ENCODE assay signal across 8 cellular contexts in genomic region chr1:156747737-156748669, GRCh38. TPM values are rescaled to one million over a fixed set of nuclear protein-coding genes. Genes with fewer than 3 reads are reported as not detected.
A peak's percentile ranks its signal among the peaks of the same experiment; 100 is the strongest.
DNase-seq lines count a peak whose midpoint lies in the region; FAIRE-seq and TF ChIP-seq lines count a peak whose summit lies in the region.

No MANE protein-coding gene starts in this region.

- FAIRE-seq in RCC 7860 (lab: Jason Lieb, UNC), result no peak

- no peaks in the 10 kb centered on the region for H3K9me3 ChIP-seq in mammary epithelial cell (replicated peaks; ENCODE audit: insufficient read depth, low read length)
- no peaks in the 10 kb centered on the region for H3K9me3 ChIP-seq in mucosa of stomach (ENCODE audit: control insufficient read depth, low read length)

- peak overlapping the region; percentile 100 for H3K27ac ChIP-seq in mammary epithelial cell (ENCODE audit: insufficient read depth, low read depth, low read length)

- intact Hi-C loops in mammary epithelial cell (cut with micrococcal nuclease), result loop anchor here (10.0 kb wide), 1 partner anchor 243 kb away; the partner anchor contains the start of gene MEF2D

- dilution Hi-C loops in mammary epithelial cell (cut with HindIII; ENCODE audit: low sequenced_read_pairs), result no loop called here

- peaks cover 8% of the 10 kb centered on the region for H3K36me3 ChIP-seq in mammary epithelial cell (ENCODE audit: insufficient read depth, low read length)
- H3K36me3 ChIP-seq in mucosa of stomach (ENCODE audit: control insufficient read depth, insufficient read depth, low read length), result peaks cover 7% of the 10 kb centered on the region

- no TSS peak for BruUV-seq in mammary epithelial cell (replicated peaks; lab: Mats Ljungman, UMichigan)

- DNase-seq in AG10803 (ENCODE audit: low read depth) (peak; percentile 43), LNCaP clone FGC (ENCODE audit: low read depth) (no peak), mammary epithelial cell (peak; percentile 60), NCI-H2196 (lab: John Stamatoyannopoulos, UW; ENCODE audit: unreplicated experiment) (no peak), COLO829 (ENCODE audit: low spot score) (no peak), cerebellum (ENCODE audit: low spot score) (no peak), RCC 7860 (ENCODE audit: low spot score) (no peak)

- no peak for TF ChIP-seq CTCF in AG10803 (conservative IDR thresholded peaks at IDR 0.05; ENCODE audit: low read length)
- TF ChIP-seq CTCF in LNCaP clone FGC (IDR thresholded peaks at IDR 0.05; ENCODE audit: control insufficient read depth, extremely low read depth, insufficient read depth), result no peak
- no peak for TF ChIP-seq CTCF in mammary epithelial cell (conservative IDR thresholded peaks at IDR 0.05 in 1 of 2, IDR thresholded peaks at IDR 0.05 in 1 of 2; ENCODE audit: extremely low read depth in 1 of 2, insufficient read depth in 1 of 2, low read depth in 1 of 2, low read length in 2 of 2)

- peak overlapping the region; percentile 99 for H3K9ac ChIP-seq in mammary epithelial cell (ENCODE audit: insufficient read depth, low read length)
- peak overlapping the region; percentile 92 for H3K9ac ChIP-seq in mucosa of stomach (ENCODE audit: low read length)

- no peaks in the 10 kb centered on the region for H4K20me1 ChIP-seq in mammary epithelial cell (ENCODE audit: insufficient read depth, low read length)

- WGBS in mammary epithelial cell (ENCODE audit: low coverage, missing lambda C conversion rate), result under 1% methylated on average over 8 of the region's 8 CpGs

- H3K79me2 ChIP-seq in mammary epithelial cell (ENCODE audit: insufficient read depth, low read length), result peaks cover 96% of the 10 kb centered on the region

- H3K4me2 ChIP-seq in mammary epithelial cell (ENCODE audit: insufficient read depth, low read depth, low read length), result peak overlapping the region; percentile 92

- in situ Hi-C loops in mammary epithelial cell (cut with MboI; ENCODE audit: low sequenced_read_pairs in 2 of 2), result no loop called here

- no peaks in the 10 kb centered on the region for H3K27me3 ChIP-seq in mammary epithelial cell (ENCODE audit: insufficient read depth, low read length)
- no peaks in the 10 kb centered on the region for H3K27me3 ChIP-seq in mucosa of stomach (ENCODE audit: control insufficient read depth, insufficient read depth, low read length)

- H3K4me1 ChIP-seq in mammary epithelial cell (ENCODE audit: insufficient read depth, low read length) (peaks cover 50% of the 10 kb centered on the region), mucosa of stomach (ENCODE audit: control insufficient read depth, insufficient read depth, low read length) (peaks cover 49% of the 10 kb centered on the region)

- CTCF ChIA-PET in mammary epithelial cell (lab: Charles Lee; ENCODE audit: low non-redundant PET), result no interaction called here

- H3K4me3 ChIP-seq in AG10803 (ENCODE audit: low read length) (peak overlapping the region; percentile 97), LNCaP clone FGC (ENCODE audit: low read depth, low read length) (peak overlapping the region; percentile 63), mammary epithelial cell (replicated peaks in 1 of 3; ENCODE audit: insufficient read depth in 1 of 3, low read depth in 2 of 3, low read length in 3 of 3) (peak overlapping the region; percentile 72 to 76 (median 72)), mucosa of stomach (ENCODE audit: low read length) (peak overlapping the region; percentile 39)

- no peak overlapping the region for H2AFZ ChIP-seq in mammary epithelial cell (ENCODE audit: low read depth, low read length)

RNA-seq across cellular contexts. Expression of gene HDGF, which starts 3.5 kb away (rescaled TPM):
- total RNA-seq in mammary epithelial cell (100 to 1,000 TPM; 122 to 332 TPM), cerebellum (58.7 TPM)
- 159 TPM for polyA plus RNA-seq in mammary epithelial cell
- polyA minus RNA-seq in mammary epithelial cell, result 309 TPM

RNA-seq across cellular contexts. Expression of gene MRPL24, which starts 7.1 kb away (rescaled TPM):
- 10 to 100 TPM; 25.0 to 86.1 TPM for total RNA-seq in mammary epithelial cell
- polyA plus RNA-seq in mammary epithelial cell, result 121 TPM
- polyA minus RNA-seq in mammary epithelial cell, result 34.3 TPM
- total RNA-seq in cerebellum, result 13.8 TPM

RNA-seq across cellular contexts. Expression of gene PRCC, which starts 19.3 kb away (rescaled TPM):
- total RNA-seq in mammary epithelial cell, result 10 to 100 TPM; 22.2 to 69.7 TPM
- polyA plus RNA-seq in mammary epithelial cell, result 102 TPM
- 169 TPM for polyA minus RNA-seq in mammary epithelial cell
- total RNA-seq in cerebellum, result 27.3 TPM

RNA-seq across cellular contexts. Expression of gene ISG20L2, which starts 19.4 kb away (rescaled TPM):
- 10 to 100 TPM; 27.0 to 42.7 TPM for total RNA-seq in mammary epithelial cell
- polyA plus RNA-seq in mammary epithelial cell, result 62.3 TPM
- polyA minus RNA-seq in mammary epithelial cell, result 33.3 TPM
- total RNA-seq in cerebellum, result 12.0 TPM

RNA-seq across cellular contexts. Expression of gene METTL25B, which starts 19.7 kb away (rescaled TPM):
- total RNA-seq in mammary epithelial cell, result 10 to 100 TPM in 1 of 2 donors, 1 to 10 TPM in 1; 9.3 to 24.3 TPM
- 10.5 TPM for polyA plus RNA-seq in mammary epithelial cell
- 19.3 TPM for polyA minus RNA-seq in mammary epithelial cell
- total RNA-seq in cerebellum, result 7.9 TPM

Comparison
In these comparisons a context has a peak if more than half of its experiments do, and no peak if none do; other contexts are left out.
1. DNase-seq: peak in AG10803 (single experiment) and mammary epithelial cell (single experiment); none in LNCaP clone FGC (single experiment), NCI-H2196 (single experiment), COLO829 (single experiment), cerebellum (single experiment) and RCC 7860 (single experiment).
2. H3K4me3 ChIP-seq: peak in every context shown above with its lines; median percentile 97 in AG10803; 72 in mammary epithelial cell; 63 in LNCaP clone FGC; 39 in mucosa of stomach.